Comparison of ENCODE assay signal across 8 cellular contexts in the genomic region with DNA sequence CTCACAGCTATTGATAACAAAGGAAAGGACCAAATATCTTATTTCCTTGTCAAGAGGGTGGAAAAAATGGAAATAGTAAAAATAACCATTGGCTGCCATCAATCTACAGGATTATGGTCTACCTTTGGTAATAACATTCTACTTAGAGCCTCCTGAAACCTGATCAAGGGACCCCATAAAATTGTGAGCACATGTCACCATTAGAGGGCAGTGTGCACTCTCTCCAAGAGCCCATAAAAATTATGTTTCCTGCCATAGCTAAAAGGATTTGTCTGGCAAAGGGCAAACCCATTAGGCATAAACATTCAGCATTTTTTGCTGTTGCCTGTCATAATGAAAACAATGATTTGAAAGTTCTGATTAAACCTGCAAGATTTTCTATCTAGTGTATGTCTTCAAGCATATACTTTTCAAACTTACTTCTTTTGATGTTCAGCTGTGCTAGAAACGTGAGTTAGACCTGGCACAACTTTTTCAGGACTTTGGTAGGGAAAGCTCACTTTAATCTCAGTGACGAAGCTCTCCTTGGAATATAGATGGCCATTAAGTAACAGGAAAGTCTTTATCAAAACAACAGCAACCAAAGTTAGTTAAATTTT.
DNase-seq lines count a peak whose midpoint lies in the region; ATAC-seq and FAIRE-seq lines count a peak whose summit lies in the region.

No MANE protein-coding gene starts in this region.

- in situ Hi-C loops in G401 (cut with HindIII; ENCODE audit: low sequenced_read_pairs), result no loop called here

- peaks cover 2% of the 10 kb centered on the region for H3K36me3 Mint-ChIP-seq in activated T-helper 2 cell treated with anti-CD3 and anti-CD28 coated beads, Interferon-gamma antibody, Interleukin-2, Interleukin-4, amounts not matched to agents 10 μg/mL and 5 μg/mL and 100 μg/mL, durations not matched to agents 14 hours and 24 hours and 36 hours (ENCODE audit: low read depth)

- no peak overlapping the region for H4K91ac ChIP-seq in trophoblast cell (ENCODE audit: low read depth, low read length)

- no peak overlapping the region for H3K9ac ChIP-seq in trophoblast cell (ENCODE audit: low read length)

- H3K4me2 ChIP-seq in trophoblast cell (ENCODE audit: low read length), result no peak overlapping the region

- no peak overlapping the region for H3K27ac Mint-ChIP-seq in activated T-helper 2 cell treated with anti-CD3 and anti-CD28 coated beads, Interferon-gamma antibody, Interleukin-2, Interleukin-4, amounts not matched to agents 10 μg/mL and 5 μg/mL and 100 μg/mL, durations not matched to agents 14 hours and 24 hours and 36 hours

- intact Hi-C loops in activated T-helper 2 cell treated with anti-CD3 and anti-CD28 coated beads, Interferon-gamma antibody, Interleukin-2, Interleukin-4, amounts not matched to agents 10 μg/mL and 5 μg/mL and 100 μg/mL, durations not matched to agents 14 hours and 24 hours and 36 hours (cut with micrococcal nuclease), result loop anchor here (2.0 to 5.0 kb wide), 2 partner anchors 65 to 905 kb away; no protein-coding TSS in a partner anchor

- WGBS in trophoblast cell (ENCODE audit: extremely low coverage, insufficient coverage, insufficient read length), result no CpG with 5 or more reads among the region's 2 CpGs

- no peak overlapping the region for H2BK5ac ChIP-seq in trophoblast cell (ENCODE audit: low read depth, low read length, poor library complexity)

- H2AFZ ChIP-seq in trophoblast cell (ENCODE audit: insufficient read depth, low read length, poor library complexity), result no peak overlapping the region

- H4K12ac ChIP-seq in trophoblast cell (ENCODE audit: low read depth, low read length), result no peak overlapping the region

- H3K9me3 Mint-ChIP-seq in activated T-helper 2 cell treated with anti-CD3 and anti-CD28 coated beads, Interferon-gamma antibody, Interleukin-2, Interleukin-4, amounts not matched to agents 10 μg/mL and 5 μg/mL and 100 μg/mL, durations not matched to agents 14 hours and 24 hours and 36 hours, result no peaks in the 10 kb centered on the region

- no peaks in the 10 kb centered on the region for H3K79me1 ChIP-seq in trophoblast cell (ENCODE audit: low read length)

- H3K36me3 ChIP-seq in trophoblast cell (ENCODE audit: control insufficient read depth in 1 of 2, insufficient read depth in 2 of 2, low read length in 2 of 2), result no peaks in the 10 kb centered on the region

- no peaks in the 10 kb centered on the region for H3K27me3 Mint-ChIP-seq in activated T-helper 2 cell treated with anti-CD3 and anti-CD28 coated beads, Interferon-gamma antibody, Interleukin-2, Interleukin-4, amounts not matched to agents 10 μg/mL and 5 μg/mL and 100 μg/mL, durations not matched to agents 14 hours and 24 hours and 36 hours (ENCODE audit: low read depth)

- no peaks in the 10 kb centered on the region for H3K79me2 ChIP-seq in trophoblast cell (ENCODE audit: control insufficient read depth, insufficient read depth, low read length, poor library complexity)

- ATAC-seq in GM18870 (IDR thresholded peaks at IDR 0.05; ENCODE audit: unreplicated experiment), result no peak

- no peak overlapping the region for H2BK12ac ChIP-seq in trophoblast cell (ENCODE audit: low read length)

- no peaks in the 10 kb centered on the region for H3K4me1 ChIP-seq in trophoblast cell (ENCODE audit: control insufficient read depth in 1 of 2, insufficient read depth in 2 of 2, low read length in 2 of 2)

- no peaks in the 10 kb centered on the region for H3K27me3 ChIP-seq in trophoblast cell (ENCODE audit: insufficient read depth, low read length)

- no peak overlapping the region for H3K27ac ChIP-seq in trophoblast cell (ENCODE audit: low read depth, low read length)

- no peaks in the 10 kb centered on the region for H3K9me3 ChIP-seq in trophoblast cell (ENCODE audit: insufficient read depth, low read depth, low read length)

- H3K4me1 Mint-ChIP-seq in activated T-helper 2 cell treated with anti-CD3 and anti-CD28 coated beads, Interferon-gamma antibody, Interleukin-2, Interleukin-4, amounts not matched to agents 10 μg/mL and 5 μg/mL and 100 μg/mL, durations not matched to agents 14 hours and 24 hours and 36 hours (ENCODE audit: low read depth), result peaks cover 12% of the 10 kb centered on the region

- H4K8ac ChIP-seq in trophoblast cell (ENCODE audit: low read depth, low read length), result no peak overlapping the region

- H2AK5ac ChIP-seq in trophoblast cell (ENCODE audit: low read length), result no peak overlapping the region

- no peak overlapping the region for H3K23ac ChIP-seq in trophoblast cell (ENCODE audit: low read length)

- H3K4me3 Mint-ChIP-seq in activated T-helper 2 cell treated with anti-CD3 and anti-CD28 coated beads, Interferon-gamma antibody, Interleukin-2, Interleukin-4, amounts not matched to agents 10 μg/mL and 5 μg/mL and 100 μg/mL, durations not matched to agents 14 hours and 24 hours and 36 hours (ENCODE audit: low read depth), result no peak overlapping the region

- H2BK120ac ChIP-seq in trophoblast cell (ENCODE audit: insufficient read depth, low read length, poor library complexity), result no peak overlapping the region

- H3K4ac ChIP-seq in trophoblast cell (ENCODE audit: low read depth, low read length), result no peak overlapping the region

- DNase-seq in G401 (ENCODE audit: low spot score) (peak; percentile 68), HuH-7.5 (ENCODE audit: low spot score) (peak; percentile 47), NOMO-1 treated with dmso at 0.1 percent for 144 hours (lab: John Stamatoyannopoulos, UW; ENCODE audit: unreplicated experiment) (peak; percentile 19), frontal cortex (ENCODE audit: low spot score in 2 of 2) (peak in 1 of 2 donors; percentile 30), trophoblast cell (peak; percentile 18 to 68), cortex of kidney (lab: John Stamatoyannopoulos, UW) (no peak)
- DNase-seq in activated T-helper 2 cell treated with anti-CD3 and anti-CD28 coated beads, Interferon-gamma antibody, Interleukin-2, Interleukin-4, amounts not matched to agents 10 μg/mL and 5 μg/mL and 100 μg/mL, durations not matched to agents 14 hours and 24 hours and 36 hours (ENCODE audit: low spot score), result peak; percentile 31

- H3K18ac ChIP-seq in trophoblast cell (ENCODE audit: low read length), result no peak overlapping the region

- no peak overlapping the region for H3K4me3 ChIP-seq in trophoblast cell (ENCODE audit: low read depth, low read length)

- no peak overlapping the region for H3K14ac ChIP-seq in trophoblast cell (ENCODE audit: low read length)

- FAIRE-seq in frontal cortex (lab: Jason Lieb, UNC), result peak; percentile 24
